In the genomic region with DNA sequence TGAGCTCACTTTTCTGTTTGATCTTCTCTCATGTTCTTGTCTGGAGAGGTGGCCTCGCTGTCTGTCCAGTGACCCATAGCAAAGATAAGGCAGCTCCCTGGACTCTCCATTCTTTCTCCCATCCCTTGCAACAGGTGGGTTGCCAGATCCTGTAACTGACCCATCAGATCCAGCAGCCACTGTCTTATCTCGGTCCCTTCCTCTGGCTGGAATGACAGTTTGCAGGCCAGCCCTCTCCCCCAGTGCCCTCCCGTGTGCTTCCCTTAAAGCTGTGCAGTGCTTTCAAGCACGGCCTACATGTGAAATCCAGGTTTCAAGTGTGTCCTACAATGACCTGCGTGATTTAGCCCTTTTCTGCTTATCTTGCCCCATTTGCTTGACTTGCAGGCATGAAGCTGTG, we compare ENCODE assay signal across 1 cellular context.
TF ChIP-seq lines count a peak whose summit lies in the region.

No MANE protein-coding gene starts in this region.

TF ChIP-seq in SK-N-SH, 30 proteins besides CTCF, POLR2A, EP300 and RAD21:
- TF ChIP-seq, protein P1, sequence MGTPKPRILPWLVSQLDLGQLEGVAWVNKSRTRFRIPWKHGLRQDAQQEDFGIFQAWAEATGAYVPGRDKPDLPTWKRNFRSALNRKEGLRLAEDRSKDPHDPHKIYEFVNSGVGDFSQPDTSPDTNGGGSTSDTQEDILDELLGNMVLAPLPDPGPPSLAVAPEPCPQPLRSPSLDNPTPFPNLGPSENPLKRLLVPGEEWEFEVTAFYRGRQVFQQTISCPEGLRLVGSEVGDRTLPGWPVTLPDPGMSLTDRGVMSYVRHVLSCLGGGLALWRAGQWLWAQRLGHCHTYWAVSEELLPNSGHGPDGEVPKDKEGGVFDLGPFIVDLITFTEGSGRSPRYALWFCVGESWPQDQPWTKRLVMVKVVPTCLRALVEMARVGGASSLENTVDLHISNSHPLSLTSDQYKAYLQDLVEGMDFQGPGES (IDR thresholded peaks at IDR 0.05; ENCODE audit: low read depth, low read length), result no peak
- TF ChIP-seq NRF1 (IDR thresholded peaks at IDR 0.05; ENCODE audit: low read depth, low read length) (no peak), ELF1 (IDR thresholded peaks at IDR 0.05) (no peak)
